In genomic region chr7:30134523-30135270, GRCh38 we compare ENCODE assay signal across 8 cellular contexts. TPM values are rescaled to one million over a fixed set of nuclear protein-coding genes. Genes with fewer than 3 reads are reported as not detected.
DNase-seq lines count a peak whose midpoint lies in the region; ATAC-seq and TF ChIP-seq lines count a peak whose summit lies in the region.

MTURN (plus strand) TSS chr7:30134986; CDS start chr7:30135137, 151 bp downstream.

- H3K9me2 ChIP-seq in OCI-LY1 (ENCODE audit: low read depth, low read length), result no peaks in the 10 kb centered on the region

- TF ChIP-seq CTCF in Caco-2 (IDR thresholded peaks at IDR 0.05; ENCODE audit: insufficient read depth in 1 of 2, low read depth in 1 of 2, low read length in 1 of 2, severe bottlenecking in 1 of 2, unreplicated experiment in 1 of 2) (no peak), OCI-LY1 (IDR thresholded peaks at IDR 0.05; ENCODE audit: low read length) (no peak)

- H3K4me1 ChIP-seq in Caco-2 (no peaks in the 10 kb centered on the region), HUES6 (ENCODE audit: control insufficient read depth, insufficient read depth, low read length) (peaks cover 6% of the 10 kb centered on the region; the same call in 1 of the 2 replicates), OCI-LY1 (ENCODE audit: insufficient read depth, low read length, severe bottlenecking) (peaks cover 16% of the 10 kb centered on the region), mononuclear cell (ENCODE audit: insufficient read depth, low read length) (peaks cover 14% of the 10 kb centered on the region)

- H3K9me3 ChIP-seq in Caco-2 (no peaks in the 10 kb centered on the region), HUES6 (ENCODE audit: control insufficient read depth, insufficient read depth, low read depth, low read length) (no peaks in the 10 kb centered on the region), OCI-LY1 (ENCODE audit: low read length) (no peaks in the 10 kb centered on the region), mononuclear cell (ENCODE audit: low read depth, low read length) (no peaks in the 10 kb centered on the region)

- DNase-seq in Caco-2, result peak; percentile 92 to 93
- peak; percentile 80 for DNase-seq in activated T-cell treated with anti-CD3 and anti-CD28 coated beads for 48 hours (ENCODE audit: low read depth)
- DNase-seq in epithelial cell of prostate (ENCODE audit: low read depth, low spot score), result peak; percentile 37
- DNase-seq in stimulated activated CD8-positive, alpha-beta memory T cell treated with anti-CD3 and anti-CD28 coated beads, Interleukin-15, amount 100 ng/mL, for 48 hours (ENCODE audit: low read depth in 2 of 2), result peak; percentile 74 to 76

- H3K27ac Mint-ChIP-seq in Caco-2 (ENCODE audit: unreplicated experiment), result peak within 1 kb of the TSS; percentile 60

- intact Hi-C loops in Caco-2 (cut with micrococcal nuclease; ENCODE audit: unreplicated experiment), result no loop called here

- no TSS peak for BruUV-seq in Caco-2 (replicated peaks; lab: Mats Ljungman, UMichigan)

- CTCF ChIA-PET in Caco-2 (lab: Charles Lee), result no interaction called here

- H4K20me1 ChIP-seq in OCI-LY1 (ENCODE audit: insufficient read depth, low read length), result no peaks in the 10 kb centered on the region

- H3K4me3 Mint-ChIP-seq in Caco-2 (ENCODE audit: unreplicated experiment), result peak within 1 kb of the TSS; percentile 79

- ATAC-seq in GM21447 (IDR thresholded peaks at IDR 0.05; ENCODE audit: unreplicated experiment), result peak; percentile 83

- H3K4me1 Mint-ChIP-seq in Caco-2 (ENCODE audit: low read depth, unreplicated experiment), result no peaks in the 10 kb centered on the region

- H3K36me3 ChIP-seq in Caco-2 (ENCODE audit: control insufficient read depth, insufficient read depth, low read length), result no peaks in the 10 kb centered on the region
- no peaks in the 10 kb centered on the region for H3K36me3 ChIP-seq in HUES6 (ENCODE audit: control insufficient read depth, insufficient read depth, low read length)
- H3K36me3 ChIP-seq in OCI-LY1 (ENCODE audit: insufficient read depth, low read length), result no peaks in the 10 kb centered on the region

- POLR2A ChIA-PET in Caco-2 (lab: Charles Lee), result no interaction called here

- H3K27me3 Mint-ChIP-seq in Caco-2 (ENCODE audit: insufficient read depth, unreplicated experiment), result peaks cover 3% of the 10 kb centered on the region

- H3K9ac ChIP-seq in HUES6 (ENCODE audit: low read length), result peak within 1 kb of the TSS; percentile 63
- peak within 1 kb of the TSS; percentile 69 for H3K9ac ChIP-seq in OCI-LY1 (ENCODE audit: low read length)

- H3K27ac ChIP-seq in HUES6 (ENCODE audit: low read depth, low read length) (no peak within 1 kb of the TSS), OCI-LY1 (ENCODE audit: low read depth, low read length, poor library complexity, severe bottlenecking) (no peak within 1 kb of the TSS), epithelial cell of prostate (peak within 1 kb of the TSS; percentile 65)

- no peaks in the 10 kb centered on the region for H3K9me3 Mint-ChIP-seq in Caco-2 (ENCODE audit: unreplicated experiment)

- peak within 1 kb of the TSS; percentile 33; the same call in 1 of the 2 replicates for H2AFZ ChIP-seq in OCI-LY1 (ENCODE audit: low read length)

- H3K36me3 Mint-ChIP-seq in Caco-2 (ENCODE audit: insufficient read depth, unreplicated experiment), result peaks cover 14% of the 10 kb centered on the region

- H3F3A ChIP-seq in OCI-LY1 (ENCODE audit: insufficient read depth, low read length), result no peaks in the 10 kb centered on the region

- H3K4me3 ChIP-seq in Caco-2 (ENCODE audit: low read depth, low read length), result peak within 1 kb of the TSS; percentile 86
- H3K4me3 ChIP-seq in HUES6 (ENCODE audit: low read depth, low read length), result peak within 1 kb of the TSS; percentile 98
- peak within 1 kb of the TSS; percentile 65 for H3K4me3 ChIP-seq in OCI-LY1 (ENCODE audit: low read depth, low read length, poor library complexity, severe bottlenecking)
- H3K4me3 ChIP-seq in mononuclear cell (ENCODE audit: low read length), result peak within 1 kb of the TSS; percentile 70

- H3K79me2 ChIP-seq in OCI-LY1 (ENCODE audit: insufficient read depth, low read length), result no peaks in the 10 kb centered on the region

- peak within 1 kb of the TSS; percentile 87 for H3K4me2 ChIP-seq in OCI-LY1 (ENCODE audit: low read length)

- H3K27me3 ChIP-seq in Caco-2 (replicated peaks; ENCODE audit: control insufficient read depth, insufficient read depth, low read length), result no peaks in the 10 kb centered on the region; the same call in 1 of the 2 replicates
- H3K27me3 ChIP-seq in HUES6 (ENCODE audit: control insufficient read depth, insufficient read depth, low read length), result peaks cover 32% of the 10 kb centered on the region
- 0 out of 2 replicates have a peak, but pooled peaks cover 4% of the 10 kb centered on the region for H3K27me3 ChIP-seq in OCI-LY1 (ENCODE audit: insufficient read depth, low read length)
- H3K27me3 ChIP-seq in mononuclear cell (ENCODE audit: insufficient read depth, low read length), result no peaks in the 10 kb centered on the region

RNA-seq across cellular contexts. Expression of gene MTURN, which starts in this region (rescaled TPM):
- total RNA-seq in Caco-2 (2022), result 2.2 and 2.3 TPM in 2 replicates
- total RNA-seq in mononuclear cell, result 40.7 TPM

Comparison
In these comparisons a context has a peak if more than half of its experiments do, and no peak if none do; other contexts are left out.
1. RNA of gene MTURN (total RNA-seq): 40.7 TPM in mononuclear cell (single experiment); 2.2 to 2.3 TPM in Caco-2; every median in the first group is over 10 times any median in the second.
2. DNase-seq: peak in every context shown above with its lines; median percentile 92 in Caco-2; 80 in activated T-cell treated with anti-CD3 and anti-CD28 coated beads for 48 hours; 75 in stimulated activated CD8-positive, alpha-beta memory T cell treated with anti-CD3 and anti-CD28 coated beads, Interleukin-15, amount 100 ng/mL, for 48 hours; 37 in epithelial cell of prostate.
3. Peak in every context shown above with its lines, with median percentiles within 50 percentile points of each other: H3K4me3 ChIP-seq.